In genomic region chr15:78565097-78565950, GRCh38 we compare ENCODE assay signal across 8 cellular contexts. TPM values are rescaled to one million over a fixed set of nuclear protein-coding genes. Genes with fewer than 3 reads are reported as not detected.
DNase-seq lines count a peak whose midpoint lies in the region; ATAC-seq and TF ChIP-seq lines count a peak whose summit lies in the region.

CHRNA5 (plus strand) TSS chr15:78565520; CDS start chr15:78565720, 200 bp downstream.

- H3K36me3 Mint-ChIP-seq in activated CD4-positive, alpha-beta T cell treated with anti-CD3 and anti-CD28 coated beads, Interleukin-2, amount 10 ng/mL, durations not matched to agents 24 days and 14 days (ENCODE audit: low read depth) = no peaks in the 10 kb centered on the region

- H3K4me3 ChIP-seq in AG09309 (ENCODE audit: control insufficient read depth, low read depth, low read length) (peak within 1 kb of the TSS; percentile 46), dorsolateral prefrontal cortex (peak within 1 kb of the TSS; percentile 33 to 72 (median 58)), lung (peak within 1 kb of the TSS; percentile 51)

- H3K36me3 ChIP-seq in lung (ENCODE audit: control insufficient read depth in 2 of 2, insufficient read depth in 2 of 2, low read length in 2 of 2) = no peaks in the 10 kb centered on the region

- H3K27ac ChIP-seq in dorsolateral prefrontal cortex (no peak within 1 kb of the TSS), lung (ENCODE audit: low read depth in 1 of 2, low read length in 1 of 2) (no peak within 1 kb of the TSS)

- 0% methylated on average over 66 to 74 of the region's 75 CpGs for WGBS in lung, 2 donors

- ATAC-seq in GM19035 (IDR thresholded peaks at IDR 0.05; ENCODE audit: unreplicated experiment) (peak; percentile 62), HG03432 (IDR thresholded peaks at IDR 0.05; ENCODE audit: unreplicated experiment) (peak; percentile 85), lung (ENCODE audit: insufficient read depth, low FRiP score) (peak; percentile 97)

- peaks cover 0 to 2% of the 10 kb centered on the region in 2 donors for H3K9me3 ChIP-seq in lung (ENCODE audit: control insufficient read depth in 2 of 2, insufficient read depth in 1 of 2, low read length in 1 of 2)

- peak; percentile 13 for DNase-seq in AG09309 (ENCODE audit: low read depth)
- DNase-seq in NCI-H510A treated with DMSO at 0.1 percent for 48 hours (lab: John Stamatoyannopoulos, UW) = peak; percentile 88
- peak; percentile 87 for DNase-seq in activated CD4-positive, alpha-beta T cell treated with anti-CD3 and anti-CD28 coated beads, Interleukin-2, amount 10 ng/mL, durations not matched to agents 24 days and 14 days
- DNase-seq in dorsolateral prefrontal cortex = peak in 5 of 10 donors; percentile 25 to 58 (median 28)
- peak; percentile 89 for DNase-seq in lung (ENCODE audit: low spot score)
- DNase-seq in stimulated activated CD8-positive, alpha-beta memory T cell treated with anti-CD3 and anti-CD28 coated beads, Interleukin-15, amount 100 ng/mL, for 1 hour (ENCODE audit: low read depth) = peak; percentile 44

- peaks cover 0 to 9% of the 10 kb centered on the region in 2 donors for H3K4me1 ChIP-seq in lung (ENCODE audit: control insufficient read depth in 2 of 2, insufficient read depth in 2 of 2, low read length in 2 of 2)

- intact Hi-C loops in activated CD4-positive, alpha-beta T cell treated with anti-CD3 and anti-CD28 coated beads, Interleukin-2, amount 10 ng/mL, durations not matched to agents 24 days and 14 days (cut with micrococcal nuclease) = loop anchor here (1.0 kb wide), 1 partner anchor 25 kb away; the partner anchor contains the start of gene PSMA4
- intact Hi-C loops in dorsolateral prefrontal cortex (cut with DNase I) = no loop called here

- peak within 1 kb of the TSS; percentile 78 for H3K27ac Mint-ChIP-seq in activated CD4-positive, alpha-beta T cell treated with anti-CD3 and anti-CD28 coated beads, Interleukin-2, amount 10 ng/mL, durations not matched to agents 24 days and 14 days

- H3K27me3 Mint-ChIP-seq in activated CD4-positive, alpha-beta T cell treated with anti-CD3 and anti-CD28 coated beads, Interleukin-2, amount 10 ng/mL, durations not matched to agents 24 days and 14 days = peaks cover 33% of the 10 kb centered on the region

- peak within 1 kb of the TSS; percentile 87 for H3K4me3 Mint-ChIP-seq in activated CD4-positive, alpha-beta T cell treated with anti-CD3 and anti-CD28 coated beads, Interleukin-2, amount 10 ng/mL, durations not matched to agents 24 days and 14 days

- peaks cover 23% of the 10 kb centered on the region for H3K4me1 Mint-ChIP-seq in activated CD4-positive, alpha-beta T cell treated with anti-CD3 and anti-CD28 coated beads, Interleukin-2, amount 10 ng/mL, durations not matched to agents 24 days and 14 days

- H3K9me3 Mint-ChIP-seq in activated CD4-positive, alpha-beta T cell treated with anti-CD3 and anti-CD28 coated beads, Interleukin-2, amount 10 ng/mL, durations not matched to agents 24 days and 14 days = no peaks in the 10 kb centered on the region

- H3K27me3 ChIP-seq in dorsolateral prefrontal cortex (peaks cover 0 to 70% (median 12%) of the 10 kb centered on the region in 45 donors), lung (ENCODE audit: control insufficient read depth, insufficient read depth) (no peaks in the 10 kb centered on the region)

- no peak for TF ChIP-seq CTCF in AG09309 (IDR thresholded peaks at IDR 0.05; ENCODE audit: control insufficient read depth, insufficient read depth, low read depth, low read length, missing control alignments)
- no peak for TF ChIP-seq CTCF in dorsolateral prefrontal cortex (IDR thresholded peaks at IDR 0.05 in 54 of 56, conservative IDR thresholded peaks at IDR 0.05 in 2 of 56; ENCODE audit: low read depth in 1 of 56, partially characterized antibody in 56 of 56)
- TF ChIP-seq CTCF in lung (IDR thresholded peaks at IDR 0.05; ENCODE audit: control extremely low read depth, extremely low read depth) = no peak

RNA-seq across cellular contexts. Expression of gene CHRNA5, which starts in this region (rescaled TPM):
- total RNA-seq in activated CD4-positive, alpha-beta T cell treated with anti-CD3 and anti-CD28 coated beads, Interleukin-2, amount 10 ng/mL, durations not matched to agents 24 days and 14 days = 8.9 and 10.1 TPM in 2 replicates
- total RNA-seq in dorsolateral prefrontal cortex (1 to 10 TPM in 73 of 120 experiments, under 1 TPM in 40, not detected in 7; 0.17 to 4.6 (median 1.5) TPM), lung (1 to 10 TPM in 1 of 2 donors, under 1 TPM in 1; 0.23 to 1.3 TPM)
- 1 to 10 TPM in 1 of 2 donors, under 1 TPM in 1; 0.73 to 1.1 TPM for polyA plus RNA-seq in lung
